Comparison of ENCODE assay signal across 1 cellular context in genomic region chr6:32952817-32953739, GRCh38.
TF ChIP-seq lines count a peak whose summit lies in the region.

HLA-DMA (minus strand) TSS chr6:32953097; CDS start chr6:32953036, 61 bp downstream.

TF ChIP-seq in HepG2, 621 proteins besides CTCF, POLR2A, EP300 and RAD21 (continued from another document and continues in another):
- TF ChIP-seq DDIT3 (CRISPR knock-in tag; IDR thresholded peaks at IDR 0.05) (no peak), UBTF (CRISPR knock-in tag; IDR thresholded peaks at IDR 0.05) (no peak), RFX3 (CRISPR knock-in tag; IDR thresholded peaks at IDR 0.05) (no peak), RBFOX2 (IDR thresholded peaks at IDR 0.05; ENCODE audit: low read depth, low read length) (no peak), CSRNP2 (CRISPR knock-in tag; conservative IDR thresholded peaks at IDR 0.05; ENCODE audit: low read depth) (no peak), SETDB1 (CRISPR knock-in tag; IDR thresholded peaks at IDR 0.05; ENCODE audit: borderline replicate concordance) (no peak; the same call in 1 of the 2 replicates), ZNF761 (CRISPR knock-in tag; conservative IDR thresholded peaks at IDR 0.05) (no peak), HMGA1 (CRISPR knock-in tag; conservative IDR thresholded peaks at IDR 0.05) (no peak), FOSL1 (CRISPR knock-in tag; IDR thresholded peaks at IDR 0.05; ENCODE audit: borderline replicate concordance) (no peak), ZNF292 (CRISPR knock-in tag; IDR thresholded peaks at IDR 0.05; ENCODE audit: borderline replicate concordance, low read depth) (no peak), SP2 (CRISPR knock-in tag; IDR thresholded peaks at IDR 0.05) (0 out of 2 replicates have a peak, but pooled peaks have one; percentile 36), STAG1 (CRISPR knock-in tag; IDR thresholded peaks at IDR 0.05) (peak; percentile 42), PPARG (CRISPR knock-in tag; conservative IDR thresholded peaks at IDR 0.05) (no peak), ZNF18 (CRISPR knock-in tag; IDR thresholded peaks at IDR 0.05; ENCODE audit: insufficient replicate concordance) (no peak), ZNF703 (CRISPR knock-in tag; IDR thresholded peaks at IDR 0.05; ENCODE audit: borderline replicate concordance) (no peak), EHMT2 (IDR thresholded peaks at IDR 0.05; ENCODE audit: borderline replicate concordance, low read depth, low read length) (peak; percentile 65; the same call in 1 of the 2 replicates), ZNF331 (CRISPR knock-in tag; IDR thresholded peaks at IDR 0.05) (0 out of 2 replicates have a peak, but pooled peaks have one; percentile 16), CERS6 (CRISPR knock-in tag; IDR thresholded peaks at IDR 0.05) (no peak), TIGD3 (CRISPR knock-in tag; IDR thresholded peaks at IDR 0.05; ENCODE audit: borderline replicate concordance) (no peak), GMEB1 (CRISPR knock-in tag; IDR thresholded peaks at IDR 0.05; ENCODE audit: borderline replicate concordance) (no peak), SMARCE1 (IDR thresholded peaks at IDR 0.05; ENCODE audit: borderline replicate concordance) (no peak), ZNF782 (CRISPR knock-in tag; IDR thresholded peaks at IDR 0.05; ENCODE audit: borderline replicate concordance) (no peak), ARID5B (CRISPR knock-in tag; IDR thresholded peaks at IDR 0.05) (no peak), RBM22 (optimal IDR thresholded peaks at IDR 0.05; ENCODE audit: low read length) (no peak), FOXK1 (CRISPR knock-in tag; IDR thresholded peaks at IDR 0.05; ENCODE audit: borderline replicate concordance, low read depth) (0 out of 2 replicates have a peak, but pooled peaks have one; percentile 26), ZNF451 (CRISPR knock-in tag; IDR thresholded peaks at IDR 0.05) (no peak), SMC3 (IDR thresholded peaks at IDR 0.05; ENCODE audit: low read length) (peak; percentile 64), CEBPZ (IDR thresholded peaks at IDR 0.05; ENCODE audit: low read length) (no peak), ZFP62 (CRISPR knock-in tag; IDR thresholded peaks at IDR 0.05) (no peak), PTBP1 (IDR thresholded peaks at IDR 0.05; ENCODE audit: low read depth, low read length, poor library complexity, severe bottlenecking) (no peak), ZSCAN5A (CRISPR knock-in tag; IDR thresholded peaks at IDR 0.05; ENCODE audit: borderline replicate concordance) (no peak), XRCC5 (optimal IDR thresholded peaks at IDR 0.05; ENCODE audit: low read length) (peak; percentile 81), ZNF337 (CRISPR knock-in tag; IDR thresholded peaks at IDR 0.05; ENCODE audit: borderline replicate concordance, low read depth) (no peak), GRHL1 (CRISPR knock-in tag; conservative IDR thresholded peaks at IDR 0.05) (no peak), ZNF282 (IDR thresholded peaks at IDR 0.05; ENCODE audit: partially characterized antibody) (no peak), MBNL3 (CRISPR knock-in tag; conservative IDR thresholded peaks at IDR 0.05) (no peak), SRY (CRISPR knock-in tag; IDR thresholded peaks at IDR 0.05) (no peak), ZBTB8A (CRISPR knock-in tag; IDR thresholded peaks at IDR 0.05; ENCODE audit: borderline replicate concordance, low read depth) (no peak), CREB1 (IDR thresholded peaks at IDR 0.05) (peak; percentile 87), CREB1 (CRISPR knock-in tag; IDR thresholded peaks at IDR 0.05) (peak; percentile 97)
